ENCODE assay signal across 1 cellular context in the genomic region with DNA sequence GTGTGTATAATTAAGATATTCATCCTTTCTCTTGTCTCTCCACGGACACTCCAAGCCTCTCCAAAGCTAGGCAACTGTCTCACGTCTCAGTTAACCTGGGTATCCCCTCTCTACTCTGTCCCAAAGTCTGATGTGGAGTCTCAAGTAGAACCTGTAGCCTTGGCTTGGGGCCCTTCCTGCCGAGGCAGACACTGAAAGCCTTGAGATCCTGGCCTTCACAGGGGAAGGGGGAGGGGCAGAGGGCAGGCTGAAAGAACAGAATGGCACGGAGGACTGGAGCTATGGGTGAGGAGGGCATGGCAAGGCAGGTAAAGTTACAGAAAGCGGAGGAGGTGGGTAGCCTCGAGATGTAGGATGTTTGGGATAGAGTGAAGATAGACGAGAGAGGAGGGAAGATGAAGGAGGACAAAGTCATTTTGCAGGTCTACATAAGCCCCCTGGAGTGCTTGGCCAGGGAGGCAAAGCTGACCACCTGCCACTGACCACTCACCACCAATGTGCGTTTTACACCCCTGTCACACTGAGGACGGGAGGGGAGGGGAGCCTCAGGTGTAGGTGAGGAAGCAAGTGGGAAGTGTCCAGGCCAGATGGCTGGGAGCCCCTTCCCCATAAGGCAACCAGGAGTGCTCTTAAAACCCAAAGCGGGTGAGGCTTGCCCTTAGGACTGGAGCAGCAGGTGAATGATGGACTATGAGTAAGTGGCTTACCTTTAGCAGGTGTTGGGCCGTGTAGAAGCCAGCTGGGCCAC.
TF ChIP-seq lines count a peak whose summit lies in the region.

No MANE protein-coding gene starts in this region.

TF ChIP-seq in A549, 52 proteins besides CTCF, POLR2A, EP300 and RAD21:
- TF ChIP-seq RARB (CRISPR knock-in tag; IDR thresholded peaks at IDR 0.05), result no peak
- TF ChIP-seq HOXB5 (CRISPR knock-in tag; IDR thresholded peaks at IDR 0.05), result no peak
- no peak for TF ChIP-seq TFCP2L1 (CRISPR knock-in tag; IDR thresholded peaks at IDR 0.05)
- TF ChIP-seq HDAC2 (IDR thresholded peaks at IDR 0.05), result no peak
- TF ChIP-seq NR3C1 (IDR thresholded peaks at IDR 0.05), result no peak
- TF ChIP-seq FOSB (CRISPR knock-in tag; IDR thresholded peaks at IDR 0.05), result no peak
- TF ChIP-seq CBX8 (IDR thresholded peaks at IDR 0.05), result no peak
- TF ChIP-seq MYC (IDR thresholded peaks at IDR 0.05; ENCODE audit: borderline replicate concordance, low read length), result no peak
- no peak for TF ChIP-seq NFE2L2 (conservative IDR thresholded peaks at IDR 0.05; ENCODE audit: low read length)
- TF ChIP-seq CHD2 (IDR thresholded peaks at IDR 0.05; ENCODE audit: low read length, partially characterized antibody), result no peak
- TF ChIP-seq FOSL2 (IDR thresholded peaks at IDR 0.05), result no peak
- TF ChIP-seq FOSL2 (CRISPR knock-in tag; IDR thresholded peaks at IDR 0.05), result no peak
- TF ChIP-seq EHF (CRISPR knock-in tag; IDR thresholded peaks at IDR 0.05), result no peak
- TF ChIP-seq, protein P1, sequence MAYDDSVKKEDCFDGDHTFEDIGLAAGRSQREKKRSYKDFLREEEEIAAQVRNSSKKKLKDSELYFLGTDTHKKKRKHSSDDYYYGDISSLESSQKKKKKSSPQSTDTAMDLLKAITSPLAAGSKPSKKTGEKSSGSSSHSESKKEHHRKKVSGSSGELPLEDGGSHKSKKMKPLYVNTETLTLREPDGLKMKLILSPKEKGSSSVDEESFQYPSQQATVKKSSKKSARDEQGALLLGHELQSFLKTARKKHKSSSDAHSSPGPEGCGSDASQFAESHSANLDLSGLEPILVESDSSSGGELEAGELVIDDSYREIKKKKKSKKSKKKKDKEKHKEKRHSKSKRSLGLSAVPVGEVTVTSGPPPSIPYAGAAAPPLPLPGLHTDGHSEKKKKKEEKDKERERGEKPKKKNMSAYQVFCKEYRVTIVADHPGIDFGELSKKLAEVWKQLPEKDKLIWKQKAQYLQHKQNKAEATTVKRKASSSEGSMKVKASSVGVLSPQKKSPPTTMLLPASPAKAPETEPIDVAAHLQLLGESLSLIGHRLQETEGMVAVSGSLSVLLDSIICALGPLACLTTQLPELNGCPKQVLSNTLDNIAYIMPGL (CRISPR knock-in tag; IDR thresholded peaks at IDR 0.05; ENCODE audit: borderline replicate concordance), result no peak
- TF ChIP-seq ZFP36 (IDR thresholded peaks at IDR 0.05; ENCODE audit: borderline replicate concordance, partially characterized antibody), result no peak
- TF ChIP-seq RCOR1 (IDR thresholded peaks at IDR 0.05; ENCODE audit: low read depth, low read length), result no peak
- TF ChIP-seq, protein P2, sequence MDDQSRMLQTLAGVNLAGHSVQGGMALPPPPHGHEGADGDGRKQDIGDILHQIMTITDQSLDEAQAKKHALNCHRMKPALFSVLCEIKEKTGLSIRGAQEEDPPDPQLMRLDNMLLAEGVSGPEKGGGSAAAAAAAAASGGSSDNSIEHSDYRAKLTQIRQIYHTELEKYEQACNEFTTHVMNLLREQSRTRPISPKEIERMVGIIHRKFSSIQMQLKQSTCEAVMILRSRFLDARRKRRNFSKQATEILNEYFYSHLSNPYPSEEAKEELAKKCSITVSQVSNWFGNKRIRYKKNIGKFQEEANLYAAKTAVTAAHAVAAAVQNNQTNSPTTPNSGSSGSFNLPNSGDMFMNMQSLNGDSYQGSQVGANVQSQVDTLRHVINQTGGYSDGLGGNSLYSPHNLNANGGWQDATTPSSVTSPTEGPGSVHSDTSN (IDR thresholded peaks at IDR 0.05), result no peak
TF ChIP-seq in A549: peak in this region for 0.
